In the genomic region with DNA sequence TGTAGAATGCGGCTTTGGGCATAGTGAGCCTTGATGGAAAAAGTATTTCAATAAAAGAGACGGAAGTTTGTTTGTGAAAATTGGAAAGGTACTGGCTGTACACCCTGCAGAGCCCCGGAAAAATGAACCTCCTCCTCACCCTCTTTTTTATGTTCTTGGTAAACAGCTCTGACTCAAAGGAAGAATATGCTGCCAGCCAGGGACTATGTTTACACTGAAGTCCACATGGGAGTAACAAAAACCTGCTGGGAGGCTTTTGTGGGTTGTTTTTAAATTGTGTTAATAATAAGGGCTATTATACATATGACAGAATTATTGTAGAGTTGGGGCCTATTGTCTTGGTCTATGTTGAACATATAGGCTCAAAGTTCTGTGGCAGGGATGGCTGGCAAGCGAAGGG, we compare ENCODE assay signal across 21 cellular contexts.
DNase-seq lines count a peak whose midpoint lies in the region; ATAC-seq, FAIRE-seq and TF ChIP-seq lines count a peak whose summit lies in the region.
"Had no signal": no experiment of that assay in that cellular context is flagged by ENCODE, and none has a peak within 500 bp of the region (broad histone marks: within the 10 kb centered on the region; RNA-seq: fewer than 3 reads in every experiment).

No MANE protein-coding gene starts in this region.

- H3K9me2 ChIP-seq in SK-N-SH, result no peaks in the 10 kb centered on the region

- no peak for TF ChIP-seq EP300 in SK-N-SH (IDR thresholded peaks at IDR 0.05; ENCODE audit: borderline replicate concordance in 1 of 2, low read depth in 1 of 2, low read length in 1 of 2)

- no peak for TF ChIP-seq RAD21 in SK-N-SH (IDR thresholded peaks at IDR 0.05; ENCODE audit: low read length)

- no peaks in the 10 kb centered on the region for H3K27me3 ChIP-seq in BJ (ENCODE audit: control insufficient read depth, insufficient read depth, low read length)
- H3K27me3 ChIP-seq in SK-N-SH (ENCODE audit: insufficient read depth), result no peaks in the 10 kb centered on the region
- H3K27me3 ChIP-seq: colonic mucosa, SJCRH30 had no signal

- no peak for FAIRE-seq in GM19239 (lab: Jason Lieb, UNC)
- FAIRE-seq: frontal cortex, GM18507, islet of Langerhans had no signal

- no peak for TF ChIP-seq CTCF in BJ (IDR thresholded peaks at IDR 0.05; ENCODE audit: insufficient read depth, low read depth, low read length)
- no peak for TF ChIP-seq CTCF in MCF 10A (IDR thresholded peaks at IDR 0.05; ENCODE audit: unreplicated experiment)
- TF ChIP-seq CTCF in SK-N-SH (IDR thresholded peaks at IDR 0.05), result no peak

- no peak overlapping the region for H3K27ac ChIP-seq in SK-N-SH (ENCODE audit: low read depth in 2 of 2, low read length in 1 of 2)
- H3K27ac ChIP-seq: colonic mucosa, SJCRH30 had no signal

- intact Hi-C loops in MCF 10A (cut with micrococcal nuclease), result no loop called here

- DNase-seq in BJ (ENCODE audit: low read depth) (peak; percentile 31), M059J (ENCODE audit: low read depth) (peak; percentile 74), MCF 10A (ENCODE audit: unreplicated experiment) (peak; percentile 36), kidney tubule cell (ENCODE audit: low spot score) (peak; percentile 26), GM19239 (ENCODE audit: insufficient read length, low spot score) (no peak), SK-N-SH (no peak)
- DNase-seq: activated CD8-positive, alpha-beta memory T cell treated with anti-CD3 and anti-CD28 coated beads, Interleukin-2, amount 50 U/mL, for 48 hours; colonic mucosa; GDM1; H9; NCI-H1048; NCI-H526; retina; SJCRH30; stimulated activated naive CD4-positive, alpha-beta T cell treated with Interleukin-2 at 50 U/mL for 16 hours had no signal

- WGBS in SK-N-SH (ENCODE audit: low lambda C conversion rate), result 71% methylated on average over 4 of the region's 4 CpGs

- ATAC-seq in GM21515 (IDR thresholded peaks at IDR 0.05; ENCODE audit: unreplicated experiment), result no peak
- no peak for ATAC-seq in HG02642 (IDR thresholded peaks at IDR 0.05; ENCODE audit: poor library complexity, unreplicated experiment)

- H3K9me3 ChIP-seq in SK-N-SH, result no peaks in the 10 kb centered on the region
- H3K9me3 ChIP-seq: colonic mucosa, SJCRH30 had no signal

- H3K9ac ChIP-seq in SK-N-SH, result no peak overlapping the region

- no TSS peak for BruUV-seq in MCF 10A (replicated peaks; lab: Mats Ljungman, UMichigan)

- no peaks in the 10 kb centered on the region for H3K9me3 Mint-ChIP-seq in MCF 10A (ENCODE audit: unreplicated experiment)

- no peaks in the 10 kb centered on the region for H3F3A ChIP-seq in SK-N-SH (replicated peaks; ENCODE audit: insufficient read depth)

- POLR2A ChIA-PET in BJ (lab: Charles Lee) (no interaction called here), MCF 10A (lab: Yijun Ruan, JAX) (no interaction called here), SK-N-SH (lab: Yijun Ruan, JAX) (no interaction called here)

- H3K36me3 Mint-ChIP-seq in MCF 10A (ENCODE audit: insufficient read depth, unreplicated experiment), result no peaks in the 10 kb centered on the region
- H3K36me3 Mint-ChIP-seq: activated naive CD8-positive, alpha-beta T cell had no signal

- no peak overlapping the region for H3K4me3 Mint-ChIP-seq in MCF 10A (ENCODE audit: unreplicated experiment)
- H3K4me3 Mint-ChIP-seq: activated naive CD8-positive, alpha-beta T cell; H9 had no signal

- H3K27ac Mint-ChIP-seq in MCF 10A (ENCODE audit: low read depth, unreplicated experiment), result peak overlapping the region; percentile 72
- H3K27ac Mint-ChIP-seq: activated naive CD8-positive, alpha-beta T cell; H9 had no signal

- no peaks in the 10 kb centered on the region for H3K27me3 Mint-ChIP-seq in MCF 10A (ENCODE audit: insufficient read depth, unreplicated experiment)

- no peak overlapping the region for H2AFZ ChIP-seq in SK-N-SH (ENCODE audit: low read depth)

- no peaks in the 10 kb centered on the region for H4K20me1 ChIP-seq in SK-N-SH (ENCODE audit: insufficient read depth)

- H3K36me3 ChIP-seq in BJ (ENCODE audit: control insufficient read depth, insufficient read depth, low read length), result no peaks in the 10 kb centered on the region
- H3K36me3 ChIP-seq in SK-N-SH (replicated peaks in 1 of 2; ENCODE audit: control insufficient read depth in 1 of 2, insufficient read depth in 2 of 2, low read length in 1 of 2), result no peaks in the 10 kb centered on the region
- H3K36me3 ChIP-seq: colonic mucosa, SJCRH30 had no signal

- no peak overlapping the region for H3K4me2 ChIP-seq in SK-N-SH

- H3K4me1 ChIP-seq in SK-N-SH (ENCODE audit: control insufficient read depth in 1 of 2, insufficient read depth in 2 of 2, low read depth in 1 of 2, low read length in 1 of 2), result peaks cover 0 to 16% of the 10 kb centered on the region in 2 experiments; a peak in 1 of 4 replicates
- H3K4me1 ChIP-seq: colonic mucosa, SJCRH30 had no signal

- H3K4me3 ChIP-seq in BJ (ENCODE audit: low read depth, low read length) (no peak overlapping the region), SK-N-SH (ENCODE audit: low read depth in 2 of 2, low read length in 1 of 2) (no peak overlapping the region)
- H3K4me3 ChIP-seq: colonic mucosa, SJCRH30 had no signal

- CTCF ChIA-PET in BJ (lab: Yijun Ruan, JAX) (no interaction called here), MCF 10A (lab: Yijun Ruan, JAX) (interaction anchor here (0.6 kb wide), 1 partner anchor 123 kb away, joined by 3 read pairs; no protein-coding TSS in a partner anchor), SK-N-SH (lab: Yijun Ruan, JAX) (no interaction called here)

- peaks cover 13% of the 10 kb centered on the region for H3K4me1 Mint-ChIP-seq in MCF 10A (ENCODE audit: insufficient read depth, unreplicated experiment)
- H3K4me1 Mint-ChIP-seq: H9 had no signal

- no peaks in the 10 kb centered on the region for H3K79me2 ChIP-seq in SK-N-SH (ENCODE audit: insufficient read depth)

TF ChIP-seq in SK-N-SH, 30 proteins besides CTCF, POLR2A, EP300 and RAD21 (continues in another document):
- TF ChIP-seq SMC3 (IDR thresholded peaks at IDR 0.05; ENCODE audit: low read depth, low read length) (no peak), GATA2 (CRISPR knock-in tag; IDR thresholded peaks at IDR 0.05) (no peak), NFIC (IDR thresholded peaks at IDR 0.05; ENCODE audit: borderline replicate concordance) (no peak), YY1 (IDR thresholded peaks at IDR 0.05; ENCODE audit: low read depth) (no peak), SIN3A (IDR thresholded peaks at IDR 0.05; ENCODE audit: borderline replicate concordance, low read depth, low read length) (no peak), CHD2 (IDR thresholded peaks at IDR 0.05; ENCODE audit: low read length, partially characterized antibody) (no peak), FOXM1 (IDR thresholded peaks at IDR 0.05; ENCODE audit: low read depth) (no peak), TEAD4 (IDR thresholded peaks at IDR 0.05; ENCODE audit: borderline replicate concordance, insufficient read depth) (no peak), MEF2A (IDR thresholded peaks at IDR 0.05; ENCODE audit: borderline replicate concordance, low read depth) (no peak), JUND (IDR thresholded peaks at IDR 0.05) (no peak), TAF1 (IDR thresholded peaks at IDR 0.05; ENCODE audit: borderline replicate concordance, low read depth, low read length) (no peak)
- TF ChIP-seq, protein P1, sequence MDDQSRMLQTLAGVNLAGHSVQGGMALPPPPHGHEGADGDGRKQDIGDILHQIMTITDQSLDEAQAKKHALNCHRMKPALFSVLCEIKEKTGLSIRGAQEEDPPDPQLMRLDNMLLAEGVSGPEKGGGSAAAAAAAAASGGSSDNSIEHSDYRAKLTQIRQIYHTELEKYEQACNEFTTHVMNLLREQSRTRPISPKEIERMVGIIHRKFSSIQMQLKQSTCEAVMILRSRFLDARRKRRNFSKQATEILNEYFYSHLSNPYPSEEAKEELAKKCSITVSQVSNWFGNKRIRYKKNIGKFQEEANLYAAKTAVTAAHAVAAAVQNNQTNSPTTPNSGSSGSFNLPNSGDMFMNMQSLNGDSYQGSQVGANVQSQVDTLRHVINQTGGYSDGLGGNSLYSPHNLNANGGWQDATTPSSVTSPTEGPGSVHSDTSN (IDR thresholded peaks at IDR 0.05), result no peak
- TF ChIP-seq, protein P2, sequence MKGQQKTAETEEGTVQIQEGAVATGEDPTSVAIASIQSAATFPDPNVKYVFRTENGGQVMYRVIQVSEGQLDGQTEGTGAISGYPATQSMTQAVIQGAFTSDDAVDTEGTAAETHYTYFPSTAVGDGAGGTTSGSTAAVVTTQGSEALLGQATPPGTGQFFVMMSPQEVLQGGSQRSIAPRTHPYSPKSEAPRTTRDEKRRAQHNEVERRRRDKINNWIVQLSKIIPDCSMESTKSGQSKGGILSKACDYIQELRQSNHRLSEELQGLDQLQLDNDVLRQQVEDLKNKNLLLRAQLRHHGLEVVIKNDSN (IDR thresholded peaks at IDR 0.05; ENCODE audit: borderline replicate concordance, low read depth), result no peak
- TF ChIP-seq, protein P3, sequence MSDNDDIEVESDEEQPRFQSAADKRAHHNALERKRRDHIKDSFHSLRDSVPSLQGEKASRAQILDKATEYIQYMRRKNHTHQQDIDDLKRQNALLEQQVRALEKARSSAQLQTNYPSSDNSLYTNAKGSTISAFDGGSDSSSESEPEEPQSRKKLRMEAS (IDR thresholded peaks at IDR 0.05; ENCODE audit: low read depth), result no peak
- TF ChIP-seq, protein P4, sequence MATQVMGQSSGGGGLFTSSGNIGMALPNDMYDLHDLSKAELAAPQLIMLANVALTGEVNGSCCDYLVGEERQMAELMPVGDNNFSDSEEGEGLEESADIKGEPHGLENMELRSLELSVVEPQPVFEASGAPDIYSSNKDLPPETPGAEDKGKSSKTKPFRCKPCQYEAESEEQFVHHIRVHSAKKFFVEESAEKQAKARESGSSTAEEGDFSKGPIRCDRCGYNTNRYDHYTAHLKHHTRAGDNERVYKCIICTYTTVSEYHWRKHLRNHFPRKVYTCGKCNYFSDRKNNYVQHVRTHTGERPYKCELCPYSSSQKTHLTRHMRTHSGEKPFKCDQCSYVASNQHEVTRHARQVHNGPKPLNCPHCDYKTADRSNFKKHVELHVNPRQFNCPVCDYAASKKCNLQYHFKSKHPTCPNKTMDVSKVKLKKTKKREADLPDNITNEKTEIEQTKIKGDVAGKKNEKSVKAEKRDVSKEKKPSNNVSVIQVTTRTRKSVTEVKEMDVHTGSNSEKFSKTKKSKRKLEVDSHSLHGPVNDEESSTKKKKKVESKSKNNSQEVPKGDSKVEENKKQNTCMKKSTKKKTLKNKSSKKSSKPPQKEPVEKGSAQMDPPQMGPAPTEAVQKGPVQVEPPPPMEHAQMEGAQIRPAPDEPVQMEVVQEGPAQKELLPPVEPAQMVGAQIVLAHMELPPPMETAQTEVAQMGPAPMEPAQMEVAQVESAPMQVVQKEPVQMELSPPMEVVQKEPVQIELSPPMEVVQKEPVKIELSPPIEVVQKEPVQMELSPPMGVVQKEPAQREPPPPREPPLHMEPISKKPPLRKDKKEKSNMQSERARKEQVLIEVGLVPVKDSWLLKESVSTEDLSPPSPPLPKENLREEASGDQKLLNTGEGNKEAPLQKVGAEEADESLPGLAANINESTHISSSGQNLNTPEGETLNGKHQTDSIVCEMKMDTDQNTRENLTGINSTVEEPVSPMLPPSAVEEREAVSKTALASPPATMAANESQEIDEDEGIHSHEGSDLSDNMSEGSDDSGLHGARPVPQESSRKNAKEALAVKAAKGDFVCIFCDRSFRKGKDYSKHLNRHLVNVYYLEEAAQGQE (IDR thresholded peaks at IDR 0.05; ENCODE audit: low read depth, low read length), result no peak

Comparison
In these comparisons a context has a peak if more than half of its experiments do, and no peak if none do; other contexts are left out.
1. DNase-seq: peak in BJ (single experiment), M059J (single experiment), MCF 10A (single experiment) and kidney tubule cell (single experiment); none in GM19239 (single experiment) and SK-N-SH (single experiment).